11 cellular contexts compared by ENCODE assay signal in the genomic region with DNA sequence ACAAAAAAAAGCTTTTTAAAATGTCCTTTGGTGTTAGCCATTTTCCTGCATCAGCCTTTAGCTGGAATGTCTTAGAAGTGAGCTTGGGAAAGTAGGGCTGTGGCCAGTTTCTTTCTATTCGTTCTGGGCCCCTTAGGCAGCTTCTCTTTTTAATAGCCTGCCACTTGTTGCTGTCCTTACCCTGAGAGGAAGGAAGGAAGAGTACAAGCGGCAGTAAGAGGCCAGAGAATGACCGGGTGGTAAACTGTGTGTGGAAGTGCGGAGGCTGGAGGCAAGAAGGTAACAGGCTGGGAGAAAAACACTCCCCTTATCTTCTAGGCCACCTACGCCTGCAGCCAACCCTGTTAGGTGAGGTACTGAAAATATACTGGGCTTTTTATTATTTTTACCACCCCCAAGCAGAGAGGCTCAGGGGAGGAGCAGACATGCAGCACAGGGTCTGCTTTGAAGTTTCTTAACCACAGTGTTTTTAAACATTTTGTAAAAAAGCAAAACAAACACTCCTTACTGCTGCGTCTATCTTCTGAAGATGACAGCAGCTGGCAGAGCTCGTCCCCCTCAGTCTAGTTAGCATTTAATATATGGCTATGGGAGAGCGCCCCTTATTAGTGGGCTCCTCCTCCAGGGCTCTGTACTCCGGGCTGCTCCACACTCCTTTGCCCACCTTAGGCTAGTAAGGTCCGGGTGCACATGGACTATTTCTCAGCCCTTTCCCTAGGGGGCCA. TPM values are rescaled to one million over a fixed set of nuclear protein-coding genes. Genes with fewer than 3 reads are reported as not detected.
"Had no signal": no experiment of that assay in that cellular context is flagged by ENCODE, and none has a peak within 500 bp of the region (broad histone marks: within the 10 kb centered on the region; RNA-seq: fewer than 3 reads in every experiment).

No MANE protein-coding gene starts in this region.

RNA-seq across cellular contexts. Expression of a gene that starts 19.2 kb away (rescaled TPM):
- total RNA-seq: activated CD4-positive, alpha-beta memory T cell treated with anti-CD3 and anti-CD28 coated beads for 36 hours; activated naive CD4-positive, alpha-beta T cell treated with anti-CD3 and anti-CD28 coated beads for 36 hours; activated naive CD4-positive, alpha-beta T cell treated with anti-CD3 and anti-CD28 coated beads, Interleukin-2, amount 50 U/mL, for 72 hours; activated T-cell treated with anti-CD3 and anti-CD28 coated beads, Interleukin-2, amount 50 U/mL, for 4 hours; activated T-helper 1 cell treated with anti-CD3 and anti-CD28 coated beads, Interleukin-12 subunit alpha, Interleukin-12 subunit beta, Interleukin-2, Interleukin-4 antibody, amounts not matched to agents 30 ng/mL and 10 ng/mL and 1 ng/mL, durations not matched to agents 14 hours and 24 hours and 36 hours; bronchial epithelial cell; M059J; OCI-LY7; PC-9; Right ventricle myocardium superior; T-helper 1 cell treated with Interleukin-12 subunit alpha and Interleukin-12 subunit beta and Interleukin-4 antibody, amounts not matched to agents 30 ng/mL and 1 ng/mL, for 36 hours had no signal
